ENCODE assay signal across 1 cellular context in the genomic region with DNA sequence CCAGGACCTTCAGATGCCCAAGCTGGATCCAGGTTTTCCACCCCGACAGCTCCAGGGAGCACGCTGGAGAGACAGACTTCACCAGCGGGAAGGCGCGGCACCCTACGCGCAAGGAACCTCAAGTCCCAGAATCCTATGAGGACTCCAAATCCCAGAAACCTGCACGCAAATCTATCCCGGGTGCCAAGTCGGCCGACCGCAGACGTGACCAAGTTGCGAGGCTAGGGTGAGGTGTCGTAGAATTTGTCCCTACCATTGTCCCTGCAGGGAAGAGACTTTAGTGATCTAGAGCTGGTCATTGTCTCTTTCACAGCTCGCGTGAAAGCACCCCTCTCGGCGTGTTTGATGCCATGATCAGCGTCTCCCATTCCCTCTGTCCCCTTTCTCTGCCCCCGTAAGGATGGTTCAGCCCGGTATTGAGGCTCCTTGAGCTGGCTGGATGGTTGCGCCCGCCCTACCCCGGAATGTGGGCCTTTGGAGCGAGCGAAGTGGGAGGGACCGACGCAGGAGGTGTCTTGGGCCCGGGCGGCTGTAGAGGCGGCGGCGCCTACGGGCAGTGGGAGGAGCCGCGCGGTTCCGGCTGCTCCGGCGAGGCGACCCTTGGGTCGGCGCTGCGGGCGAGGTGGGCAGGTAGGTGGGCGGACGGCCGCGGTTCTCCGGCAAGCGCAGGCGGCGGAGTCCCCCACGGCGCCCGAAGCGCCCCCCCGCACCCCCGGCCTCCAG.
A peak's percentile ranks its signal among the peaks of the same experiment; 100 is the strongest.
TF ChIP-seq lines count a peak whose summit lies in the region.

A gene (plus strand): TSS at position 501 of the 723 bp plus-strand sequence. CDS start 246 bp downstream, outside the sequence.

TF ChIP-seq in HepG2, 621 proteins besides CTCF, POLR2A, EP300 and RAD21 (continued from another document and continues in another):
- TF ChIP-seq ZNF354B (CRISPR knock-in tag; IDR thresholded peaks at IDR 0.05): peak; percentile 78; the same call in 1 of the 2 replicates
- TF ChIP-seq MAZ (IDR thresholded peaks at IDR 0.05; ENCODE audit: borderline replicate concordance, low read depth, low read length): 0 out of 2 replicates have a peak, but pooled peaks have one; percentile 42
- TF ChIP-seq MAZ (CRISPR knock-in tag; IDR thresholded peaks at IDR 0.05; ENCODE audit: low read depth): no peak; the same call in 1 of the 2 replicates
- TF ChIP-seq NONO (IDR thresholded peaks at IDR 0.05): peak; percentile 94
- TF ChIP-seq NONO (CRISPR knock-in tag; conservative IDR thresholded peaks at IDR 0.05): no peak; the same call in 1 of the 2 replicates
- TF ChIP-seq KDM5B (CRISPR knock-in tag; IDR thresholded peaks at IDR 0.05; ENCODE audit: borderline replicate concordance): peak; percentile 78; the same call in 1 of the 2 replicates
- peak; percentile 57 for TF ChIP-seq ELF3 (CRISPR knock-in tag; IDR thresholded peaks at IDR 0.05)
- peak; percentile 20; the same call in 1 of the 2 replicates for TF ChIP-seq FOXA3 (CRISPR knock-in tag; IDR thresholded peaks at IDR 0.05)
- peak; percentile 88; the same call in 1 of the 2 replicates for TF ChIP-seq ARID2 (CRISPR knock-in tag; IDR thresholded peaks at IDR 0.05; ENCODE audit: borderline replicate concordance)
- TF ChIP-seq KMT2A (CRISPR knock-in tag; IDR thresholded peaks at IDR 0.05): peak; percentile 88
- TF ChIP-seq, protein P1, sequence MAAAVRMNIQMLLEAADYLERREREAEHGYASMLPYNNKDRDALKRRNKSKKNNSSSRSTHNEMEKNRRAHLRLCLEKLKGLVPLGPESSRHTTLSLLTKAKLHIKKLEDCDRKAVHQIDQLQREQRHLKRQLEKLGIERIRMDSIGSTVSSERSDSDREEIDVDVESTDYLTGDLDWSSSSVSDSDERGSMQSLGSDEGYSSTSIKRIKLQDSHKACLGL (CRISPR knock-in tag; IDR thresholded peaks at IDR 0.05): no peak
- TF ChIP-seq, protein P2, sequence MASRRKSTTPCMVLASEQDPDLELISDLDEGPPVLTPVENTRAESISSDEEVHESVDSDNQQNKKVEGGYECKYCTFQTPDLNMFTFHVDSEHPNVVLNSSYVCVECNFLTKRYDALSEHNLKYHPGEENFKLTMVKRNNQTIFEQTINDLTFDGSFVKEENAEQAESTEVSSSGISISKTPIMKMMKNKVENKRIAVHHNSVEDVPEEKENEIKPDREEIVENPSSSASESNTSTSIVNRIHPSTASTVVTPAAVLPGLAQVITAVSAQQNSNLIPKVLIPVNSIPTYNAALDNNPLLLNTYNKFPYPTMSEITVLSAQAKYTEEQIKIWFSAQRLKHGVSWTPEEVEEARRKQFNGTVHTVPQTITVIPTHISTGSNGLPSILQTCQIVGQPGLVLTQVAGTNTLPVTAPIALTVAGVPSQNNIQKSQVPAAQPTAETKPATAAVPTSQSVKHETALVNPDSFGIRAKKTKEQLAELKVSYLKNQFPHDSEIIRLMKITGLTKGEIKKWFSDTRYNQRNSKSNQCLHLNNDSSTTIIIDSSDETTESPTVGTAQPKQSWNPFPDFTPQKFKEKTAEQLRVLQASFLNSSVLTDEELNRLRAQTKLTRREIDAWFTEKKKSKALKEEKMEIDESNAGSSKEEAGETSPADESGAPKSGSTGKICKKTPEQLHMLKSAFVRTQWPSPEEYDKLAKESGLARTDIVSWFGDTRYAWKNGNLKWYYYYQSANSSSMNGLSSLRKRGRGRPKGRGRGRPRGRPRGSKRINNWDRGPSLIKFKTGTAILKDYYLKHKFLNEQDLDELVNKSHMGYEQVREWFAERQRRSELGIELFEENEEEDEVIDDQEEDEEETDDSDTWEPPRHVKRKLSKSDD (CRISPR knock-in tag; IDR thresholded peaks at IDR 0.05; ENCODE audit: low read depth): peak; percentile 72; the same call in 1 of the 2 replicates
- no peak for TF ChIP-seq ZNF7 (CRISPR knock-in tag; IDR thresholded peaks at IDR 0.05)
- peak; percentile 85 for TF ChIP-seq BORCS8-MEF2B (CRISPR knock-in tag; IDR thresholded peaks at IDR 0.05)
- TF ChIP-seq ZNF572 (CRISPR knock-in tag; IDR thresholded peaks at IDR 0.05): 0 out of 2 replicates have a peak, but pooled peaks have one; percentile 43
- TF ChIP-seq, protein P3, sequence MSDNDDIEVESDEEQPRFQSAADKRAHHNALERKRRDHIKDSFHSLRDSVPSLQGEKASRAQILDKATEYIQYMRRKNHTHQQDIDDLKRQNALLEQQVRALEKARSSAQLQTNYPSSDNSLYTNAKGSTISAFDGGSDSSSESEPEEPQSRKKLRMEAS (IDR thresholded peaks at IDR 0.05): peak; percentile 79
- 0 out of 2 replicates have a peak, but pooled peaks have one; percentile 47 for TF ChIP-seq ZNF33B (CRISPR knock-in tag; IDR thresholded peaks at IDR 0.05)
- TF ChIP-seq, protein P4, sequence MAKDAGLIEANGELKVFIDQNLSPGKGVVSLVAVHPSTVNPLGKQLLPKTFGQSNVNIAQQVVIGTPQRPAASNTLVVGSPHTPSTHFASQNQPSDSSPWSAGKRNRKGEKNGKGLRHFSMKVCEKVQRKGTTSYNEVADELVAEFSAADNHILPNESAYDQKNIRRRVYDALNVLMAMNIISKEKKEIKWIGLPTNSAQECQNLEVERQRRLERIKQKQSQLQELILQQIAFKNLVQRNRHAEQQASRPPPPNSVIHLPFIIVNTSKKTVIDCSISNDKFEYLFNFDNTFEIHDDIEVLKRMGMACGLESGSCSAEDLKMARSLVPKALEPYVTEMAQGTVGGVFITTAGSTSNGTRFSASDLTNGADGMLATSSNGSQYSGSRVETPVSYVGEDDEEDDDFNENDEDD (CRISPR knock-in tag; IDR thresholded peaks at IDR 0.05; ENCODE audit: borderline replicate concordance): no peak; the same call in 1 of the 2 replicates
- peak; percentile 96 for TF ChIP-seq CBFB (CRISPR knock-in tag; IDR thresholded peaks at IDR 0.05)
- TF ChIP-seq ZC3H13 (CRISPR knock-in tag; IDR thresholded peaks at IDR 0.05): no peak
- TF ChIP-seq HNF4G (IDR thresholded peaks at IDR 0.05; ENCODE audit: borderline replicate concordance, low read depth, low read length): 0 out of 2 replicates have a peak, but pooled peaks have one; percentile 12
- no peak for TF ChIP-seq HNF4G (CRISPR knock-in tag; IDR thresholded peaks at IDR 0.05; ENCODE audit: borderline replicate concordance, low read depth)
- peak; percentile 91 for TF ChIP-seq ZNF709 (CRISPR knock-in tag; IDR thresholded peaks at IDR 0.05)
- TF ChIP-seq ESRRA (CRISPR knock-in tag; IDR thresholded peaks at IDR 0.05; ENCODE audit: low read depth): peak; percentile 26; the same call in 1 of the 2 replicates
- TF ChIP-seq ZNF749 (CRISPR knock-in tag; IDR thresholded peaks at IDR 0.05; ENCODE audit: borderline replicate concordance): peak; percentile 86; the same call in 1 of the 2 replicates
- TF ChIP-seq, protein P5, sequence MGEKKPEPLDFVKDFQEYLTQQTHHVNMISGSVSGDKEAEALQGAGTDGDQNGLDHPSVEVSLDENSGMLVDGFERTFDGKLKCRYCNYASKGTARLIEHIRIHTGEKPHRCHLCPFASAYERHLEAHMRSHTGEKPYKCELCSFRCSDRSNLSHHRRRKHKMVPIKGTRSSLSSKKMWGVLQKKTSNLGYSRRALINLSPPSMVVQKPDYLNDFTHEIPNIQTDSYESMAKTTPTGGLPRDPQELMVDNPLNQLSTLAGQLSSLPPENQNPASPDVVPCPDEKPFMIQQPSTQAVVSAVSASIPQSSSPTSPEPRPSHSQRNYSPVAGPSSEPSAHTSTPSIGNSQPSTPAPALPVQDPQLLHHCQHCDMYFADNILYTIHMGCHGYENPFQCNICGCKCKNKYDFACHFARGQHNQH (CRISPR knock-in tag; IDR thresholded peaks at IDR 0.05): peak; percentile 57; the same call in 1 of the 2 replicates
- peak; percentile 90 for TF ChIP-seq SMYD3 (CRISPR knock-in tag; IDR thresholded peaks at IDR 0.05)
- peak; percentile 80; the same call in 1 of the 2 replicates for TF ChIP-seq ZFP36L1 (CRISPR knock-in tag; IDR thresholded peaks at IDR 0.05)
- TF ChIP-seq, protein P6, sequence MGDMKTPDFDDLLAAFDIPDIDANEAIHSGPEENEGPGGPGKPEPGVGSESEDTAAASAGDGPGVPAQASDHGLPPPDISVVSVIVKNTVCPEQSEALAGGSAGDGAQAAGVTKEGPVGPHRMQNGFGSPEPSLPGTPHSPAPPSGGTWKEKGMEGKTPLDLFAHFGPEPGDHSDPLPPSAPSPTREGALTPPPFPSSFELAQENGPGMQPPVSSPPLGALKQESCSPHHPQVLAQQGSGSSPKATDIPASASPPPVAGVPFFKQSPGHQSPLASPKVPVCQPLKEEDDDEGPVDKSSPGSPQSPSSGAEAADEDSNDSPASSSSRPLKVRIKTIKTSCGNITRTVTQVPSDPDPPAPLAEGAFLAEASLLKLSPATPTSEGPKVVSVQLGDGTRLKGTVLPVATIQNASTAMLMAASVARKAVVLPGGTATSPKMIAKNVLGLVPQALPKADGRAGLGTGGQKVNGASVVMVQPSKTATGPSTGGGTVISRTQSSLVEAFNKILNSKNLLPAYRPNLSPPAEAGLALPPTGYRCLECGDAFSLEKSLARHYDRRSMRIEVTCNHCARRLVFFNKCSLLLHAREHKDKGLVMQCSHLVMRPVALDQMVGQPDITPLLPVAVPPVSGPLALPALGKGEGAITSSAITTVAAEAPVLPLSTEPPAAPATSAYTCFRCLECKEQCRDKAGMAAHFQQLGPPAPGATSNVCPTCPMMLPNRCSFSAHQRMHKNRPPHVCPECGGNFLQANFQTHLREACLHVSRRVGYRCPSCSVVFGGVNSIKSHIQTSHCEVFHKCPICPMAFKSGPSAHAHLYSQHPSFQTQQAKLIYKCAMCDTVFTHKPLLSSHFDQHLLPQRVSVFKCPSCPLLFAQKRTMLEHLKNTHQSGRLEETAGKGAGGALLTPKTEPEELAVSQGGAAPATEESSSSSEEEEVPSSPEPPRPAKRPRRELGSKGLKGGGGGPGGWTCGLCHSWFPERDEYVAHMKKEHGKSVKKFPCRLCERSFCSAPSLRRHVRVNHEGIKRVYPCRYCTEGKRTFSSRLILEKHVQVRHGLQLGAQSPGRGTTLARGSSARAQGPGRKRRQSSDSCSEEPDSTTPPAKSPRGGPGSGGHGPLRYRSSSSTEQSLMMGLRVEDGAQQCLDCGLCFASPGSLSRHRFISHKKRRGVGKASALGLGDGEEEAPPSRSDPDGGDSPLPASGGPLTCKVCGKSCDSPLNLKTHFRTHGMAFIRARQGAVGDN (CRISPR knock-in tag; IDR thresholded peaks at IDR 0.05): peak; percentile 78
- peak; percentile 77 for TF ChIP-seq ATF1 (CRISPR knock-in tag; IDR thresholded peaks at IDR 0.05)
- TF ChIP-seq ETV5 (CRISPR knock-in tag; IDR thresholded peaks at IDR 0.05; ENCODE audit: borderline replicate concordance): peak; percentile 45; the same call in 1 of the 2 replicates
- TF ChIP-seq HOXA3 (CRISPR knock-in tag; IDR thresholded peaks at IDR 0.05): peak; percentile 67
- TF ChIP-seq, protein P7, sequence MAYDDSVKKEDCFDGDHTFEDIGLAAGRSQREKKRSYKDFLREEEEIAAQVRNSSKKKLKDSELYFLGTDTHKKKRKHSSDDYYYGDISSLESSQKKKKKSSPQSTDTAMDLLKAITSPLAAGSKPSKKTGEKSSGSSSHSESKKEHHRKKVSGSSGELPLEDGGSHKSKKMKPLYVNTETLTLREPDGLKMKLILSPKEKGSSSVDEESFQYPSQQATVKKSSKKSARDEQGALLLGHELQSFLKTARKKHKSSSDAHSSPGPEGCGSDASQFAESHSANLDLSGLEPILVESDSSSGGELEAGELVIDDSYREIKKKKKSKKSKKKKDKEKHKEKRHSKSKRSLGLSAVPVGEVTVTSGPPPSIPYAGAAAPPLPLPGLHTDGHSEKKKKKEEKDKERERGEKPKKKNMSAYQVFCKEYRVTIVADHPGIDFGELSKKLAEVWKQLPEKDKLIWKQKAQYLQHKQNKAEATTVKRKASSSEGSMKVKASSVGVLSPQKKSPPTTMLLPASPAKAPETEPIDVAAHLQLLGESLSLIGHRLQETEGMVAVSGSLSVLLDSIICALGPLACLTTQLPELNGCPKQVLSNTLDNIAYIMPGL (CRISPR knock-in tag; IDR thresholded peaks at IDR 0.05; ENCODE audit: borderline replicate concordance in 1 of 2, low read depth in 1 of 2): peak; percentile 74; a peak in 3 of 4 replicates
- TF ChIP-seq TBX2 (CRISPR knock-in tag; IDR thresholded peaks at IDR 0.05; ENCODE audit: borderline replicate concordance): peak; percentile 64
- 0 out of 2 replicates have a peak, but pooled peaks have one; percentile 33 for TF ChIP-seq ZNF746 (CRISPR knock-in tag; IDR thresholded peaks at IDR 0.05)
- no peak for TF ChIP-seq JUN (CRISPR knock-in tag; IDR thresholded peaks at IDR 0.05)
- TF ChIP-seq ZNF317 (CRISPR knock-in tag; IDR thresholded peaks at IDR 0.05): 0 out of 2 replicates have a peak, but pooled peaks have one; percentile 55
- peak; percentile 30; the same call in 1 of the 2 replicates for TF ChIP-seq FOSL2 (CRISPR knock-in tag; IDR thresholded peaks at IDR 0.05)
- 0 out of 2 replicates have a peak, but pooled peaks have one; percentile 13 for TF ChIP-seq SOX13 (IDR thresholded peaks at IDR 0.05)
- TF ChIP-seq SOX13 (CRISPR knock-in tag; conservative IDR thresholded peaks at IDR 0.05 in 1 of 2, IDR thresholded peaks at IDR 0.05 in 1 of 2): no peak
- TF ChIP-seq, protein P8, sequence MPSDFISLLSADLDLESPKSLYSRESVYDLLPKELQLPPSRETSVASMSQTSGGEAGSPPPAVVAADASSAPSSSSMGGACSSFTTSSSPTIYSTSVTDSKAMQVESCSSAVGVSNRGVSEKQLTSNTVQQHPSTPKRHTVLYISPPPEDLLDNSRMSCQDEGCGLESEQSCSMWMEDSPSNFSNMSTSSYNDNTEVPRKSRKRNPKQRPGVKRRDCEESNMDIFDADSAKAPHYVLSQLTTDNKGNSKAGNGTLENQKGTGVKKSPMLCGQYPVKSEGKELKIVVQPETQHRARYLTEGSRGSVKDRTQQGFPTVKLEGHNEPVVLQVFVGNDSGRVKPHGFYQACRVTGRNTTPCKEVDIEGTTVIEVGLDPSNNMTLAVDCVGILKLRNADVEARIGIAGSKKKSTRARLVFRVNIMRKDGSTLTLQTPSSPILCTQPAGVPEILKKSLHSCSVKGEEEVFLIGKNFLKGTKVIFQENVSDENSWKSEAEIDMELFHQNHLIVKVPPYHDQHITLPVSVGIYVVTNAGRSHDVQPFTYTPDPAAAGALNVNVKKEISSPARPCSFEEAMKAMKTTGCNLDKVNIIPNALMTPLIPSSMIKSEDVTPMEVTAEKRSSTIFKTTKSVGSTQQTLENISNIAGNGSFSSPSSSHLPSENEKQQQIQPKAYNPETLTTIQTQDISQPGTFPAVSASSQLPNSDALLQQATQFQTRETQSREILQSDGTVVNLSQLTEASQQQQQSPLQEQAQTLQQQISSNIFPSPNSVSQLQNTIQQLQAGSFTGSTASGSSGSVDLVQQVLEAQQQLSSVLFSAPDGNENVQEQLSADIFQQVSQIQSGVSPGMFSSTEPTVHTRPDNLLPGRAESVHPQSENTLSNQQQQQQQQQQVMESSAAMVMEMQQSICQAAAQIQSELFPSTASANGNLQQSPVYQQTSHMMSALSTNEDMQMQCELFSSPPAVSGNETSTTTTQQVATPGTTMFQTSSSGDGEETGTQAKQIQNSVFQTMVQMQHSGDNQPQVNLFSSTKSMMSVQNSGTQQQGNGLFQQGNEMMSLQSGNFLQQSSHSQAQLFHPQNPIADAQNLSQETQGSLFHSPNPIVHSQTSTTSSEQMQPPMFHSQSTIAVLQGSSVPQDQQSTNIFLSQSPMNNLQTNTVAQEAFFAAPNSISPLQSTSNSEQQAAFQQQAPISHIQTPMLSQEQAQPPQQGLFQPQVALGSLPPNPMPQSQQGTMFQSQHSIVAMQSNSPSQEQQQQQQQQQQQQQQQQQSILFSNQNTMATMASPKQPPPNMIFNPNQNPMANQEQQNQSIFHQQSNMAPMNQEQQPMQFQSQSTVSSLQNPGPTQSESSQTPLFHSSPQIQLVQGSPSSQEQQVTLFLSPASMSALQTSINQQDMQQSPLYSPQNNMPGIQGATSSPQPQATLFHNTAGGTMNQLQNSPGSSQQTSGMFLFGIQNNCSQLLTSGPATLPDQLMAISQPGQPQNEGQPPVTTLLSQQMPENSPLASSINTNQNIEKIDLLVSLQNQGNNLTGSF (CRISPR knock-in tag; IDR thresholded peaks at IDR 0.05): peak; percentile 55; the same call in 1 of the 2 replicates
